ENCODE assay signal across 8 cellular contexts in genomic region chr10:92290076-92290836, GRCh38. TPM values are rescaled to one million over a fixed set of nuclear protein-coding genes. Genes with fewer than 3 reads are reported as not detected.
DNase-seq lines count a peak whose midpoint lies in the region; ATAC-seq and TF ChIP-seq lines count a peak whose summit lies in the region.

No MANE protein-coding gene starts in this region.

- peak; percentile 9 for ATAC-seq in GM21367 (IDR thresholded peaks at IDR 0.05; ENCODE audit: unreplicated experiment)

- H3K4me1 ChIP-seq in HUES64 (ENCODE audit: insufficient read depth, low read length) (0 out of 2 replicates have a peak, but pooled peaks cover 3% of the 10 kb centered on the region), SJSA1 (replicated peaks) (peaks cover 12% of the 10 kb centered on the region)

- in situ Hi-C loops in brain microvascular endothelial cell (cut with HindIII; ENCODE audit: low pct_ligation_motif_present, low sequenced_read_pairs): no loop called here

- WGBS in HUES64: under 1% methylated on average over 33 of the region's 33 CpGs

- no peak for TF ChIP-seq CTCF in brain microvascular endothelial cell (IDR thresholded peaks at IDR 0.05; ENCODE audit: low read depth, low read length, missing control alignments)

- peak; percentile 50 for DNase-seq in DMS114 treated with DMSO at 0.1 percent for 48 hours (lab: John Stamatoyannopoulos, UW; ENCODE audit: unreplicated experiment)
- peak in 1 of 2 experiments; percentile 43 for DNase-seq in SJSA1 (ENCODE audit: low read depth in 1 of 2, low spot score in 2 of 2)
- peak; percentile 18 for DNase-seq in brain microvascular endothelial cell
- no peak for DNase-seq in skeletal muscle cell (ENCODE audit: low read depth)
- no peak for DNase-seq in retina

- peak overlapping the region; percentile 99 for H3K4me3 ChIP-seq in HUES64 (ENCODE audit: low read length)
- peak overlapping the region; percentile 81 for H3K4me3 ChIP-seq in SJSA1
- peak overlapping the region; percentile 92 for H3K4me3 ChIP-seq in brain microvascular endothelial cell (ENCODE audit: low read depth, low read length)
- H3K4me3 ChIP-seq in iPS-18c (ENCODE audit: insufficient read depth, low read depth, low read length): peak overlapping the region; percentile 98
- H3K4me3 ChIP-seq in skeletal muscle cell (ENCODE audit: low read depth, low read length): peak overlapping the region; percentile 95

- H3K27ac ChIP-seq in HUES64 (ENCODE audit: low read depth, low read length): peak overlapping the region; percentile 64; the same call in 1 of the 2 replicates
- H3K27ac ChIP-seq in SJSA1: peak overlapping the region; percentile 37
- H3K27ac ChIP-seq in brain microvascular endothelial cell: peak overlapping the region; percentile 46

- H3K9me3 ChIP-seq in HUES64 (ENCODE audit: insufficient read depth, low read depth, low read length): no peaks in the 10 kb centered on the region
- H3K9me3 ChIP-seq in SJSA1 (replicated peaks): no peaks in the 10 kb centered on the region
- no peaks in the 10 kb centered on the region for H3K9me3 ChIP-seq in iPS-18c (ENCODE audit: control insufficient read depth, insufficient read depth, low read length)

- H3K27me3 ChIP-seq in HUES64 (ENCODE audit: insufficient read depth, low read length) (no peaks in the 10 kb centered on the region), SJSA1 (replicated peaks) (no peaks in the 10 kb centered on the region), brain microvascular endothelial cell (replicated peaks) (no peaks in the 10 kb centered on the region)

- H3K36me3 ChIP-seq in HUES64 (ENCODE audit: insufficient read depth, low read length) (peaks cover 22% of the 10 kb centered on the region), SJSA1 (peaks cover 20% of the 10 kb centered on the region), brain microvascular endothelial cell (replicated peaks) (peaks cover 2% of the 10 kb centered on the region)

- peak overlapping the region; percentile 72 for H3K9ac ChIP-seq in HUES64 (ENCODE audit: low read depth, low read length)

RNA-seq across cellular contexts. Expression of gene CPEB3, which starts 0.6 kb away (rescaled TPM):
- polyA plus RNA-seq in HUES64 (2013, experiment 1 of 2): 0.70 TPM
- 0.82 TPM for polyA plus RNA-seq in HUES64 (2013, experiment 2 of 2)
- total RNA-seq in SJSA1 (2014; rRNA removed; shearing (Covaris generic)): 0.31 and 0.82 TPM in 2 replicates

RNA-seq across cellular contexts. Expression of gene MARCHF5, which starts 0.7 kb away (rescaled TPM):
- 16.8 TPM for polyA plus RNA-seq in HUES64 (2013, experiment 1 of 2)
- polyA plus RNA-seq in HUES64 (2013, experiment 2 of 2): 17.0 TPM
- 11.7 and 18.5 TPM in 2 replicates for total RNA-seq in SJSA1 (2014; rRNA removed; shearing (Covaris generic))

Comparison
In these comparisons a context has a peak if more than half of its experiments do, and no peak if none do; other contexts are left out.
1. DNase-seq: peak in DMS114 treated with DMSO at 0.1 percent for 48 hours (single experiment) and brain microvascular endothelial cell (single experiment); none in skeletal muscle cell (single experiment) and retina (single experiment).
2. Peak in every context shown above with its lines, with median percentiles within 50 percentile points of each other: H3K27ac ChIP-seq and H3K4me3 ChIP-seq.